Comparison of ENCODE assay signal across 31 cellular contexts in the genomic region with DNA sequence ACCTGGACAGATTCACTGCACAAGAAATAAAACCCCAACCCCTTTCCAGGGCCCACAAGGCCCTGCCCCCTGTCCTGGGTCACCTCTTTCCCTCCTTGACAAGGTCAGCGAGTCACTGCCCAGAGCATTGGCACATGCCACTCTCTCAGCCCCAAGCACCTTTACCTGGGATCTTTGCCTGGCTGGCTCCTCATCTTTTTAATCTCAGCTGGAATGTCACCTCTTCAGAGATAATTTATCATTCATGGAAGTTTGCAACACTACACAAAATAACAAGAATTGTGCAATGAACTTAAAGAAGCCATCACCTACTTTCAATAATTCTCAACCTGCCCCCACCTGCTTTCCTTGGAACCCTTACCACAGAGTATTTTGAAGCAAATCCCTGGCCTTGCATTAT. TPM values are rescaled to one million over a fixed set of nuclear protein-coding genes. Genes with fewer than 3 reads are reported as not detected.
"Had no signal": no experiment of that assay in that cellular context is flagged by ENCODE, and none has a peak within 500 bp of the region (broad histone marks: within the 10 kb centered on the region; RNA-seq: fewer than 3 reads in every experiment).

No MANE protein-coding gene starts in this region.

- H3K27me3 ChIP-seq: colonic mucosa, esophagus squamous epithelium, heart right ventricle, spleen, tibial nerve, upper lobe of left lung, uterus had no signal

- H3K4me1 ChIP-seq: colonic mucosa, lower lobe of right lung, psoas muscle, upper lobe of left lung, uterus had no signal

- H3K27ac ChIP-seq: colonic mucosa, esophagus squamous epithelium, heart right ventricle, lower lobe of right lung, psoas muscle, thoracic aorta, tibial nerve, upper lobe of left lung, uterus had no signal

- H3K9me3 ChIP-seq: colonic mucosa, esophagus squamous epithelium, heart right ventricle, lower lobe of right lung, psoas muscle, spleen, thoracic aorta, tibial nerve, upper lobe of left lung, uterus had no signal

- ATAC-seq: heart right ventricle; left colon; left ventricle myocardium superior; lower lobe of right lung; naive thymus-derived CD8-positive, alpha-beta T cell; psoas muscle; right cardiac atrium; stimulated activated naive B cell treated with anti-CD40 and anti-IgM and Interleukin-4, amounts not matched to agents 10 μg/mL and 1 μg/mL and 100 μg/mL, for 72 hours had no signal

- FAIRE-seq: islet of Langerhans had no signal

- H3K36me3 ChIP-seq: colonic mucosa, esophagus squamous epithelium, heart right ventricle, lower lobe of right lung, spleen, thoracic aorta, tibial nerve, upper lobe of left lung, uterus had no signal

- H3K4me3 ChIP-seq: colonic mucosa, esophagus squamous epithelium, heart right ventricle, lower lobe of right lung, psoas muscle, skin epidermis, spleen, thoracic aorta, tibial nerve, upper lobe of left lung, uterus had no signal

- DNase-seq: colonic mucosa; dermis blood vessel endothelial cell; effector memory CD4-positive, alpha-beta T cell; erythroblast; esophagus squamous epithelium; foreskin melanocyte; glutamatergic neuron; heart right ventricle; hippocampal formation; kidney glomerular epithelial cell; left ventricle myocardium superior; lower lobe of right lung; naive thymus-derived CD8-positive, alpha-beta T cell; nephron progenitor cell; occipital lobe; psoas muscle; stimulated activated CD4-positive, alpha-beta T cell treated with anti-CD3 and anti-CD28 coated beads, Interleukin-4, amount 100 ng/mL, for 4 hours; stimulated activated naive B cell treated with anti-CD40 and anti-IgM and Interleukin-4, amounts not matched to agents 10 μg/mL and 1 μg/mL and 100 μg/mL, for 72 hours; upper lobe of left lung; uterus had no signal

RNA-seq across cellular contexts. Expression of a gene that starts 19.2 kb away (rescaled TPM):
- total RNA-seq: chondrocyte; colonic mucosa; dermis blood vessel endothelial cell; esophagus squamous epithelium; left colon; left ventricle myocardium superior; lower lobe of right lung; mesenteric fat pad; myocyte; naive thymus-derived CD8-positive, alpha-beta T cell; occipital lobe; psoas muscle; renal cortical epithelial cell; thoracic aorta; tibial nerve; upper lobe of left lung had no signal
